Comparison of ENCODE assay signal across 9 cellular contexts in genomic region chr2:225131898-225132297, GRCh38.
"Had no signal": no experiment of that assay in that cellular context is flagged by ENCODE, and none has a peak within 500 bp of the region (broad histone marks: within the 10 kb centered on the region; RNA-seq: fewer than 3 reads in every experiment).

No MANE protein-coding gene starts in this region.

- H3K9me3 ChIP-seq: HAP-1 had no signal

- H3K9ac ChIP-seq: GM23248 had no signal

- H3K4me2 ChIP-seq: GM23338 had no signal

- H3K4me3 Mint-ChIP-seq: GM23338, H9, HFFc6 had no signal

- DNase-seq: GM23248, GOT3, H7, H9, HCEC 1CT, HFFc6 had no signal

- H3K4me3 ChIP-seq: GM23248, GM23338, HAP-1 had no signal

- H2AFZ ChIP-seq: GM23248, GM23338 had no signal

- H3K27ac ChIP-seq: GM23248 had no signal

- H3K4me1 Mint-ChIP-seq: GM23338, H9 had no signal

- H3K4me1 ChIP-seq: HAP-1 had no signal

- H3K27ac Mint-ChIP-seq: GM23338, HFFc6 had no signal

- H3K36me3 ChIP-seq: HAP-1 had no signal

- ATAC-seq: GM23338, HCT116 had no signal
